Comparison of ENCODE assay signal across 1 cellular context in genomic region chr12:57515934-57516541, GRCh38.
TF ChIP-seq lines count a peak whose summit lies in the region.

No MANE protein-coding gene starts in this region.

TF ChIP-seq in K562, 482 proteins besides CTCF, POLR2A, EP300 and RAD21 (continued from another document and continues in another):
- peak; percentile 50 for TF ChIP-seq DEAF1 (CRISPR knock-in tag; IDR thresholded peaks at IDR 0.05)
- TF ChIP-seq, protein P1, sequence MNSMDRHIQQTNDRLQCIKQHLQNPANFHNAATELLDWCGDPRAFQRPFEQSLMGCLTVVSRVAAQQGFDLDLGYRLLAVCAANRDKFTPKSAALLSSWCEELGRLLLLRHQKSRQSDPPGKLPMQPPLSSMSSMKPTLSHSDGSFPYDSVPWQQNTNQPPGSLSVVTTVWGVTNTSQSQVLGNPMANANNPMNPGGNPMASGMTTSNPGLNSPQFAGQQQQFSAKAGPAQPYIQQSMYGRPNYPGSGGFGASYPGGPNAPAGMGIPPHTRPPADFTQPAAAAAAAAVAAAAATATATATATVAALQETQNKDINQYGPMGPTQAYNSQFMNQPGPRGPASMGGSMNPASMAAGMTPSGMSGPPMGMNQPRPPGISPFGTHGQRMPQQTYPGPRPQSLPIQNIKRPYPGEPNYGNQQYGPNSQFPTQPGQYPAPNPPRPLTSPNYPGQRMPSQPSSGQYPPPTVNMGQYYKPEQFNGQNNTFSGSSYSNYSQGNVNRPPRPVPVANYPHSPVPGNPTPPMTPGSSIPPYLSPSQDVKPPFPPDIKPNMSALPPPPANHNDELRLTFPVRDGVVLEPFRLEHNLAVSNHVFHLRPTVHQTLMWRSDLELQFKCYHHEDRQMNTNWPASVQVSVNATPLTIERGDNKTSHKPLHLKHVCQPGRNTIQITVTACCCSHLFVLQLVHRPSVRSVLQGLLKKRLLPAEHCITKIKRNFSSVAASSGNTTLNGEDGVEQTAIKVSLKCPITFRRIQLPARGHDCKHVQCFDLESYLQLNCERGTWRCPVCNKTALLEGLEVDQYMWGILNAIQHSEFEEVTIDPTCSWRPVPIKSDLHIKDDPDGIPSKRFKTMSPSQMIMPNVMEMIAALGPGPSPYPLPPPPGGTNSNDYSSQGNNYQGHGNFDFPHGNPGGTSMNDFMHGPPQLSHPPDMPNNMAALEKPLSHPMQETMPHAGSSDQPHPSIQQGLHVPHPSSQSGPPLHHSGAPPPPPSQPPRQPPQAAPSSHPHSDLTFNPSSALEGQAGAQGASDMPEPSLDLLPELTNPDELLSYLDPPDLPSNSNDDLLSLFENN (IDR thresholded peaks at IDR 0.05; ENCODE audit: low read depth in 2 of 2, low read length in 2 of 2): peak in 1 of 2 experiments; percentile 11; a peak in 1 of 4 replicates
- TF ChIP-seq, protein P2, sequence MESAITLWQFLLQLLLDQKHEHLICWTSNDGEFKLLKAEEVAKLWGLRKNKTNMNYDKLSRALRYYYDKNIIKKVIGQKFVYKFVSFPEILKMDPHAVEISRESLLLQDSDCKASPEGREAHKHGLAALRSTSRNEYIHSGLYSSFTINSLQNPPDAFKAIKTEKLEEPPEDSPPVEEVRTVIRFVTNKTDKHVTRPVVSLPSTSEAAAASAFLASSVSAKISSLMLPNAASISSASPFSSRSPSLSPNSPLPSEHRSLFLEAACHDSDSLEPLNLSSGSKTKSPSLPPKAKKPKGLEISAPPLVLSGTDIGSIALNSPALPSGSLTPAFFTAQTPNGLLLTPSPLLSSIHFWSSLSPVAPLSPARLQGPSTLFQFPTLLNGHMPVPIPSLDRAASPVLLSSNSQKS (CRISPR knock-in tag; IDR thresholded peaks at IDR 0.05): 0 out of 2 replicates have a peak, but pooled peaks have one; percentile 38
- TF ChIP-seq SMARCE1 (IDR thresholded peaks at IDR 0.05): no peak
- peak; percentile 53; the same call in 1 of the 2 replicates for TF ChIP-seq ZNF780A (CRISPR knock-in tag; IDR thresholded peaks at IDR 0.05)
- peak; percentile 86 for TF ChIP-seq ELF4 (CRISPR knock-in tag; IDR thresholded peaks at IDR 0.05)
- TF ChIP-seq HMG20A (CRISPR knock-in tag; conservative IDR thresholded peaks at IDR 0.05): 0 out of 2 replicates have a peak, but pooled peaks have one; percentile 17
- peak; percentile 10; the same call in 1 of the 2 replicates for TF ChIP-seq MYNN (IDR thresholded peaks at IDR 0.05)
- no peak for TF ChIP-seq MYNN (CRISPR knock-in tag; IDR thresholded peaks at IDR 0.05)
- no peak for TF ChIP-seq LCOR (CRISPR knock-in tag; IDR thresholded peaks at IDR 0.05)
- TF ChIP-seq ERF (CRISPR knock-in tag; IDR thresholded peaks at IDR 0.05): 0 out of 2 replicates have a peak, but pooled peaks have one; percentile 35
- TF ChIP-seq ZBTB26 (CRISPR knock-in tag; IDR thresholded peaks at IDR 0.05): peak; percentile 91
- TF ChIP-seq KLF10 (CRISPR knock-in tag; IDR thresholded peaks at IDR 0.05): no peak
- 0 out of 2 replicates have a peak, but pooled peaks have one; percentile 17 for TF ChIP-seq ZBTB17 (CRISPR knock-in tag; IDR thresholded peaks at IDR 0.05)
- TF ChIP-seq ZNF23 (CRISPR knock-in tag; IDR thresholded peaks at IDR 0.05): peak; percentile 30; the same call in 1 of the 2 replicates
- TF ChIP-seq ZFP1 (CRISPR knock-in tag; IDR thresholded peaks at IDR 0.05): peak; percentile 28; the same call in 1 of the 2 replicates
- 0 out of 2 replicates have a peak, but pooled peaks have one; percentile 23 for TF ChIP-seq ZBTB7A (IDR thresholded peaks at IDR 0.05; ENCODE audit: borderline replicate concordance, control insufficient read depth, low read depth, low read length)
- 0 out of 2 replicates have a peak, but pooled peaks have one; percentile 25 for TF ChIP-seq ZNF740 (CRISPR knock-in tag; IDR thresholded peaks at IDR 0.05)
- TF ChIP-seq ZNF740 (tag; IDR thresholded peaks at IDR 0.05): no peak
- TF ChIP-seq DMBX1 (CRISPR knock-in tag; IDR thresholded peaks at IDR 0.05; ENCODE audit: borderline replicate concordance): 0 out of 2 replicates have a peak, but pooled peaks have one; percentile 33
- TF ChIP-seq ZFP30 (CRISPR knock-in tag; IDR thresholded peaks at IDR 0.05; ENCODE audit: borderline replicate concordance): peak; percentile 77; the same call in 1 of the 2 replicates
- TF ChIP-seq ZNF445 (CRISPR knock-in tag; IDR thresholded peaks at IDR 0.05; ENCODE audit: low read depth): 0 out of 2 replicates have a peak, but pooled peaks have one; percentile 12
- peak; percentile 78 for TF ChIP-seq POLR2B (IDR thresholded peaks at IDR 0.05; ENCODE audit: low read depth, partially characterized antibody)
- TF ChIP-seq KDM5B (IDR thresholded peaks at IDR 0.05; ENCODE audit: insufficient replicate concordance, low read depth, low read length): peak; percentile 82
- peak; percentile 90 for TF ChIP-seq NFATC3 (IDR thresholded peaks at IDR 0.05)
- peak in 1 of 2 experiments; percentile 47; a peak in 2 of 4 replicates for TF ChIP-seq MAZ (CRISPR knock-in tag; conservative IDR thresholded peaks at IDR 0.05 in 1 of 2, IDR thresholded peaks at IDR 0.05 in 1 of 2)
- peak; percentile 86; the same call in 1 of the 2 replicates for TF ChIP-seq THRAP3 (IDR thresholded peaks at IDR 0.05; ENCODE audit: borderline replicate concordance)
- peak; percentile 33; the same call in 1 of the 2 replicates for TF ChIP-seq ZNF436 (CRISPR knock-in tag; IDR thresholded peaks at IDR 0.05)
- 0 out of 2 replicates have a peak, but pooled peaks have one; percentile 18 for TF ChIP-seq TCFL5 (CRISPR knock-in tag; conservative IDR thresholded peaks at IDR 0.05)
- no peak for TF ChIP-seq ESRRA (IDR thresholded peaks at IDR 0.05; ENCODE audit: borderline replicate concordance, low read depth)
- no peak for TF ChIP-seq CEBPB (tag; IDR thresholded peaks at IDR 0.05)
- TF ChIP-seq POLR2H (tag; IDR thresholded peaks at IDR 0.05; ENCODE audit: low read depth): peak; percentile 60
- TF ChIP-seq, protein P3, sequence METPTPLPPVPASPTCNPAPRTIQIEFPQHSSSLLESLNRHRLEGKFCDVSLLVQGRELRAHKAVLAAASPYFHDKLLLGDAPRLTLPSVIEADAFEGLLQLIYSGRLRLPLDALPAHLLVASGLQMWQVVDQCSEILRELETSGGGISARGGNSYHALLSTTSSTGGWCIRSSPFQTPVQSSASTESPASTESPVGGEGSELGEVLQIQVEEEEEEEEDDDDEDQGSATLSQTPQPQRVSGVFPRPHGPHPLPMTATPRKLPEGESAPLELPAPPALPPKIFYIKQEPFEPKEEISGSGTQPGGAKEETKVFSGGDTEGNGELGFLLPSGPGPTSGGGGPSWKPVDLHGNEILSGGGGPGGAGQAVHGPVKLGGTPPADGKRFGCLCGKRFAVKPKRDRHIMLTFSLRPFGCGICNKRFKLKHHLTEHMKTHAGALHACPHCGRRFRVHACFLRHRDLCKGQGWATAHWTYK (CRISPR knock-in tag; IDR thresholded peaks at IDR 0.05): peak; percentile 32
- 0 out of 2 replicates have a peak, but pooled peaks have one; percentile 41 for TF ChIP-seq ZNF253 (CRISPR knock-in tag; conservative IDR thresholded peaks at IDR 0.05)
- TF ChIP-seq NCOR1 (IDR thresholded peaks at IDR 0.05): no peak; the same call in 1 of the 2 replicates
- no peak for TF ChIP-seq EP400 (IDR thresholded peaks at IDR 0.05)
- TF ChIP-seq, protein P4, sequence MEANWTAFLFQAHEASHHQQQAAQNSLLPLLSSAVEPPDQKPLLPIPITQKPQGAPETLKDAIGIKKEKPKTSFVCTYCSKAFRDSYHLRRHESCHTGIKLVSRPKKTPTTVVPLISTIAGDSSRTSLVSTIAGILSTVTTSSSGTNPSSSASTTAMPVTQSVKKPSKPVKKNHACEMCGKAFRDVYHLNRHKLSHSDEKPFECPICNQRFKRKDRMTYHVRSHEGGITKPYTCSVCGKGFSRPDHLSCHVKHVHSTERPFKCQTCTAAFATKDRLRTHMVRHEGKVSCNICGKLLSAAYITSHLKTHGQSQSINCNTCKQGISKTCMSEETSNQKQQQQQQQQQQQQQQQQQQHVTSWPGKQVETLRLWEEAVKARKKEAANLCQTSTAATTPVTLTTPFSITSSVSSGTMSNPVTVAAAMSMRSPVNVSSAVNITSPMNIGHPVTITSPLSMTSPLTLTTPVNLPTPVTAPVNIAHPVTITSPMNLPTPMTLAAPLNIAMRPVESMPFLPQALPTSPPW (CRISPR knock-in tag; IDR thresholded peaks at IDR 0.05): peak; percentile 33; the same call in 1 of the 2 replicates
- peak; percentile 76 for TF ChIP-seq ZEB2 (IDR thresholded peaks at IDR 0.05)
- peak; percentile 63 for TF ChIP-seq ARHGAP35 (IDR thresholded peaks at IDR 0.05; ENCODE audit: partially characterized antibody)
- no peak for TF ChIP-seq RBBP5 (IDR thresholded peaks at IDR 0.05; ENCODE audit: borderline replicate concordance, insufficient read depth, low read length, poor library complexity, severe bottlenecking)
- TF ChIP-seq ATF3 (IDR thresholded peaks at IDR 0.05): no peak
- TF ChIP-seq ATF3 (CRISPR knock-in tag; conservative IDR thresholded peaks at IDR 0.05): peak; percentile 34; the same call in 1 of the 2 replicates
- peak; percentile 73 for TF ChIP-seq PML (IDR thresholded peaks at IDR 0.05; ENCODE audit: low read length)
- peak; percentile 59; the same call in 1 of the 2 replicates for TF ChIP-seq ZNF75A (CRISPR knock-in tag; IDR thresholded peaks at IDR 0.05)
- TF ChIP-seq MEIS2 (IDR thresholded peaks at IDR 0.05; ENCODE audit: partially characterized antibody): peak; percentile 72
- peak; percentile 33 for TF ChIP-seq TEAD4 (IDR thresholded peaks at IDR 0.05; ENCODE audit: low read length)
- no peak for TF ChIP-seq TEAD4 (CRISPR knock-in tag; IDR thresholded peaks at IDR 0.05; ENCODE audit: borderline replicate concordance)
- TF ChIP-seq PRPF4 (IDR thresholded peaks at IDR 0.05; ENCODE audit: insufficient read depth, low read depth, low read length, poor library complexity, severe bottlenecking): no peak
- TF ChIP-seq XRCC5 (IDR thresholded peaks at IDR 0.05; ENCODE audit: low read depth, low read length): no peak
- TF ChIP-seq POLR2AphosphoS2 (IDR thresholded peaks at IDR 0.05; ENCODE audit: low read length): peak; percentile 77
- TF ChIP-seq, protein P5, sequence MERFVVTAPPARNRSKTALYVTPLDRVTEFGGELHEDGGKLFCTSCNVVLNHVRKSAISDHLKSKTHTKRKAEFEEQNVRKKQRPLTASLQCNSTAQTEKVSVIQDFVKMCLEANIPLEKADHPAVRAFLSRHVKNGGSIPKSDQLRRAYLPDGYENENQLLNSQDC (CRISPR knock-in tag; IDR thresholded peaks at IDR 0.05): no peak
- TF ChIP-seq SP1 (CRISPR knock-in tag; IDR thresholded peaks at IDR 0.05): 0 out of 2 replicates have a peak, but pooled peaks have one; percentile 0
- TF ChIP-seq THRB (CRISPR knock-in tag; conservative IDR thresholded peaks at IDR 0.05): peak; percentile 96
- 0 out of 2 replicates have a peak, but pooled peaks have one; percentile 14 for TF ChIP-seq NBN (IDR thresholded peaks at IDR 0.05; ENCODE audit: low read depth)
